Comparison of ENCODE assay signal across 1 cellular context in genomic region chr5:36724429-36725332, GRCh38.
TF ChIP-seq lines count a peak whose summit lies in the region.

No MANE protein-coding gene starts in this region.

TF ChIP-seq in GM12878, 131 proteins besides CTCF, POLR2A, EP300 and RAD21 (continued from another document and continues in another):
- TF ChIP-seq, protein P1, sequence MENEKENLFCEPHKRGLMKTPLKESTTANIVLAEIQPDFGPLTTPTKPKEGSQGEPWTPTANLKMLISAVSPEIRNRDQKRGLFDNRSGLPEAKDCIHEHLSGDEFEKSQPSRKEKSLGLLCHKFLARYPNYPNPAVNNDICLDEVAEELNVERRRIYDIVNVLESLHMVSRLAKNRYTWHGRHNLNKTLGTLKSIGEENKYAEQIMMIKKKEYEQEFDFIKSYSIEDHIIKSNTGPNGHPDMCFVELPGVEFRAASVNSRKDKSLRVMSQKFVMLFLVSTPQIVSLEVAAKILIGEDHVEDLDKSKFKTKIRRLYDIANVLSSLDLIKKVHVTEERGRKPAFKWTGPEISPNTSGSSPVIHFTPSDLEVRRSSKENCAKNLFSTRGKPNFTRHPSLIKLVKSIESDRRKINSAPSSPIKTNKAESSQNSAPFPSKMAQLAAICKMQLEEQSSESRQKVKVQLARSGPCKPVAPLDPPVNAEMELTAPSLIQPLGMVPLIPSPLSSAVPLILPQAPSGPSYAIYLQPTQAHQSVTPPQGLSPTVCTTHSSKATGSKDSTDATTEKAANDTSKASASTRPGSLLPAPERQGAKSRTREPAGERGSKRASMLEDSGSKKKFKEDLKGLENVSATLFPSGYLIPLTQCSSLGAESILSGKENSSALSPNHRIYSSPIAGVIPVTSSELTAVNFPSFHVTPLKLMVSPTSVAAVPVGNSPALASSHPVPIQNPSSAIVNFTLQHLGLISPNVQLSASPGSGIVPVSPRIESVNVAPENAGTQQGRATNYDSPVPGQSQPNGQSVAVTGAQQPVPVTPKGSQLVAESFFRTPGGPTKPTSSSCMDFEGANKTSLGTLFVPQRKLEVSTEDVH (IDR thresholded peaks at IDR 0.05; ENCODE audit: low read depth, partially characterized antibody): no peak
- TF ChIP-seq IKZF2 (IDR thresholded peaks at IDR 0.05) (peak; percentile 86 to 87), SP1 (IDR thresholded peaks at IDR 0.05; ENCODE audit: low read depth, low read length) (no peak), POLR2AphosphoS5 (IDR thresholded peaks at IDR 0.05; ENCODE audit: low read length) (peak; percentile 96), CHD4 (IDR thresholded peaks at IDR 0.05) (no peak), MEF2B (IDR thresholded peaks at IDR 0.05; ENCODE audit: partially characterized antibody, poor library complexity, severe bottlenecking) (peak; percentile 10), FOXM1 (IDR thresholded peaks at IDR 0.05; ENCODE audit: low read depth, low read length) (no peak), MAX (IDR thresholded peaks at IDR 0.05; ENCODE audit: low read depth, low read length) (peak; percentile 93), ZNF217 (IDR thresholded peaks at IDR 0.05) (no peak), SMC3 (IDR thresholded peaks at IDR 0.05; ENCODE audit: borderline replicate concordance, low read length) (no peak), SIX5 (IDR thresholded peaks at IDR 0.05; ENCODE audit: low read depth, low read length, severe bottlenecking) (no peak), SREBF2 (IDR thresholded peaks at IDR 0.05; ENCODE audit: low read length) (no peak), WRNIP1 (IDR thresholded peaks at IDR 0.05; ENCODE audit: borderline replicate concordance, low read depth, low read length) (no peak), STAT3 (IDR thresholded peaks at IDR 0.05; ENCODE audit: low read depth, low read length) (no peak), YBX1 (IDR thresholded peaks at IDR 0.05) (no peak), HDAC2 (IDR thresholded peaks at IDR 0.05) (no peak), EGR1 (IDR thresholded peaks at IDR 0.05; ENCODE audit: borderline replicate concordance in 1 of 2, low read depth in 2 of 2, low read length in 2 of 2) (no peak), ZBED1 (IDR thresholded peaks at IDR 0.05; ENCODE audit: borderline replicate concordance) (no peak), TARDBP (IDR thresholded peaks at IDR 0.05; ENCODE audit: borderline replicate concordance) (no peak), ZNF622 (IDR thresholded peaks at IDR 0.05) (no peak), HSF1 (IDR thresholded peaks at IDR 0.05; ENCODE audit: low read depth, low read length) (no peak), MLLT1 (IDR thresholded peaks at IDR 0.05) (no peak; the same call in none of the 2 replicates), ETV6 (conservative IDR thresholded peaks at IDR 0.05 in 1 of 2, IDR thresholded peaks at IDR 0.05 in 1 of 2; ENCODE audit: borderline replicate concordance in 1 of 2, low read depth in 1 of 2) (no peak), TAF1 (IDR thresholded peaks at IDR 0.05; ENCODE audit: borderline replicate concordance, low read depth, low read length) (peak; percentile 69), NR2C2 (IDR thresholded peaks at IDR 0.05; ENCODE audit: borderline replicate concordance, control insufficient read depth, insufficient read length, low read depth) (no peak), IRF3 (IDR thresholded peaks at IDR 0.05) (no peak; the same call in 1 of the 2 replicates), PAX8 (IDR thresholded peaks at IDR 0.05) (peak; percentile 69; the same call in 1 of the 2 replicates), NFYA (IDR thresholded peaks at IDR 0.05; ENCODE audit: borderline replicate concordance, low read depth, low read length) (no peak), ZBTB4 (CRISPR knock-in tag; IDR thresholded peaks at IDR 0.05) (no peak), NFIC (IDR thresholded peaks at IDR 0.05; ENCODE audit: low read depth, low read length) (no peak)
- TF ChIP-seq, protein P2, sequence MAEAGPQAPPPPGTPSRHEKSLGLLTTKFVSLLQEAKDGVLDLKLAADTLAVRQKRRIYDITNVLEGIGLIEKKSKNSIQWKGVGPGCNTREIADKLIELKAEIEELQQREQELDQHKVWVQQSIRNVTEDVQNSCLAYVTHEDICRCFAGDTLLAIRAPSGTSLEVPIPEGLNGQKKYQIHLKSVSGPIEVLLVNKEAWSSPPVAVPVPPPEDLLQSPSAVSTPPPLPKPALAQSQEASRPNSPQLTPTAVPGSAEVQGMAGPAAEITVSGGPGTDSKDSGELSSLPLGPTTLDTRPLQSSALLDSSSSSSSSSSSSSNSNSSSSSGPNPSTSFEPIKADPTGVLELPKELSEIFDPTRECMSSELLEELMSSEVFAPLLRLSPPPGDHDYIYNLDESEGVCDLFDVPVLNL (IDR thresholded peaks at IDR 0.05; ENCODE audit: low read depth, low read length): no peak
- TF ChIP-seq, protein P3, sequence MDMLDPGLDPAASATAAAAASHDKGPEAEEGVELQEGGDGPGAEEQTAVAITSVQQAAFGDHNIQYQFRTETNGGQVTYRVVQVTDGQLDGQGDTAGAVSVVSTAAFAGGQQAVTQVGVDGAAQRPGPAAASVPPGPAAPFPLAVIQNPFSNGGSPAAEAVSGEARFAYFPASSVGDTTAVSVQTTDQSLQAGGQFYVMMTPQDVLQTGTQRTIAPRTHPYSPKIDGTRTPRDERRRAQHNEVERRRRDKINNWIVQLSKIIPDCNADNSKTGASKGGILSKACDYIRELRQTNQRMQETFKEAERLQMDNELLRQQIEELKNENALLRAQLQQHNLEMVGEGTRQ (IDR thresholded peaks at IDR 0.05; ENCODE audit: borderline replicate concordance, low read depth, low read length): peak; percentile 97
- TF ChIP-seq, protein P4, sequence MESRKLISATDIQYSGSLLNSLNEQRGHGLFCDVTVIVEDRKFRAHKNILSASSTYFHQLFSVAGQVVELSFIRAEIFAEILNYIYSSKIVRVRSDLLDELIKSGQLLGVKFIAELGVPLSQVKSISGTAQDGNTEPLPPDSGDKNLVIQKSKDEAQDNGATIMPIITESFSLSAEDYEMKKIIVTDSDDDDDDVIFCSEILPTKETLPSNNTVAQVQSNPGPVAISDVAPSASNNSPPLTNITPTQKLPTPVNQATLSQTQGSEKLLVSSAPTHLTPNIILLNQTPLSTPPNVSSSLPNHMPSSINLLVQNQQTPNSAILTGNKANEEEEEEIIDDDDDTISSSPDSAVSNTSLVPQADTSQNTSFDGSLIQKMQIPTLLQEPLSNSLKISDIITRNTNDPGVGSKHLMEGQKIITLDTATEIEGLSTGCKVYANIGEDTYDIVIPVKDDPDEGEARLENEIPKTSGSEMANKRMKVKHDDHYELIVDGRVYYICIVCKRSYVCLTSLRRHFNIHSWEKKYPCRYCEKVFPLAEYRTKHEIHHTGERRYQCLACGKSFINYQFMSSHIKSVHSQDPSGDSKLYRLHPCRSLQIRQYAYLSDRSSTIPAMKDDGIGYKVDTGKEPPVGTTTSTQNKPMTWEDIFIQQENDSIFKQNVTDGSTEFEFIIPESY (IDR thresholded peaks at IDR 0.05): no peak
- TF ChIP-seq, protein P5, sequence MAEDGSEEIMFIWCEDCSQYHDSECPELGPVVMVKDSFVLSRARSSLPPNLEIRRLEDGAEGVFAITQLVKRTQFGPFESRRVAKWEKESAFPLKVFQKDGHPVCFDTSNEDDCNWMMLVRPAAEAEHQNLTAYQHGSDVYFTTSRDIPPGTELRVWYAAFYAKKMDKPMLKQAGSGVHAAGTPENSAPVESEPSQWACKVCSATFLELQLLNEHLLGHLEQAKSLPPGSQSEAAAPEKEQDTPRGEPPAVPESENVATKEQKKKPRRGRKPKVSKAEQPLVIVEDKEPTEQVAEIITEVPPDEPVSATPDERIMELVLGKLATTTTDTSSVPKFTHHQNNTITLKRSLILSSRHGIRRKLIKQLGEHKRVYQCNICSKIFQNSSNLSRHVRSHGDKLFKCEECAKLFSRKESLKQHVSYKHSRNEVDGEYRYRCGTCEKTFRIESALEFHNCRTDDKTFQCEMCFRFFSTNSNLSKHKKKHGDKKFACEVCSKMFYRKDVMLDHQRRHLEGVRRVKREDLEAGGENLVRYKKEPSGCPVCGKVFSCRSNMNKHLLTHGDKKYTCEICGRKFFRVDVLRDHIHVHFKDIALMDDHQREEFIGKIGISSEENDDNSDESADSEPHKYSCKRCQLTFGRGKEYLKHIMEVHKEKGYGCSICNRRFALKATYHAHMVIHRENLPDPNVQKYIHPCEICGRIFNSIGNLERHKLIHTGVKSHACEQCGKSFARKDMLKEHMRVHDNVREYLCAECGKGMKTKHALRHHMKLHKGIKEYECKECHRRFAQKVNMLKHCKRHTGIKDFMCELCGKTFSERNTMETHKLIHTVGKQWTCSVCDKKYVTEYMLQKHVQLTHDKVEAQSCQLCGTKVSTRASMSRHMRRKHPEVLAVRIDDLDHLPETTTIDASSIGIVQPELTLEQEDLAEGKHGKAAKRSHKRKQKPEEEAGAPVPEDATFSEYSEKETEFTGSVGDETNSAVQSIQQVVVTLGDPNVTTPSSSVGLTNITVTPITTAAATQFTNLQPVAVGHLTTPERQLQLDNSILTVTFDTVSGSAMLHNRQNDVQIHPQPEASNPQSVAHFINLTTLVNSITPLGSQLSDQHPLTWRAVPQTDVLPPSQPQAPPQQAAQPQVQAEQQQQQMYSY (CRISPR knock-in tag; IDR thresholded peaks at IDR 0.05): no peak
- TF ChIP-seq, protein P6, sequence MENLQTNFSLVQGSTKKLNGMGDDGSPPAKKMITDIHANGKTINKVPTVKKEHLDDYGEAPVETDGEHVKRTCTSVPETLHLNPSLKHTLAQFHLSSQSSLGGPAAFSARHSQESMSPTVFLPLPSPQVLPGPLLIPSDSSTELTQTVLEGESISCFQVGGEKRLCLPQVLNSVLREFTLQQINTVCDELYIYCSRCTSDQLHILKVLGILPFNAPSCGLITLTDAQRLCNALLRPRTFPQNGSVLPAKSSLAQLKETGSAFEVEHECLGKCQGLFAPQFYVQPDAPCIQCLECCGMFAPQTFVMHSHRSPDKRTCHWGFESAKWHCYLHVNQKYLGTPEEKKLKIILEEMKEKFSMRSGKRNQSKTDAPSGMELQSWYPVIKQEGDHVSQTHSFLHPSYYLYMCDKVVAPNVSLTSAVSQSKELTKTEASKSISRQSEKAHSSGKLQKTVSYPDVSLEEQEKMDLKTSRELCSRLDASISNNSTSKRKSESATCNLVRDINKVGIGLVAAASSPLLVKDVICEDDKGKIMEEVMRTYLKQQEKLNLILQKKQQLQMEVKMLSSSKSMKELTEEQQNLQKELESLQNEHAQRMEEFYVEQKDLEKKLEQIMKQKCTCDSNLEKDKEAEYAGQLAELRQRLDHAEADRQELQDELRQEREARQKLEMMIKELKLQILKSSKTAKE (IDR thresholded peaks at IDR 0.05; ENCODE audit: low read depth, poor library complexity, severe bottlenecking): no peak
- TF ChIP-seq, protein P7, sequence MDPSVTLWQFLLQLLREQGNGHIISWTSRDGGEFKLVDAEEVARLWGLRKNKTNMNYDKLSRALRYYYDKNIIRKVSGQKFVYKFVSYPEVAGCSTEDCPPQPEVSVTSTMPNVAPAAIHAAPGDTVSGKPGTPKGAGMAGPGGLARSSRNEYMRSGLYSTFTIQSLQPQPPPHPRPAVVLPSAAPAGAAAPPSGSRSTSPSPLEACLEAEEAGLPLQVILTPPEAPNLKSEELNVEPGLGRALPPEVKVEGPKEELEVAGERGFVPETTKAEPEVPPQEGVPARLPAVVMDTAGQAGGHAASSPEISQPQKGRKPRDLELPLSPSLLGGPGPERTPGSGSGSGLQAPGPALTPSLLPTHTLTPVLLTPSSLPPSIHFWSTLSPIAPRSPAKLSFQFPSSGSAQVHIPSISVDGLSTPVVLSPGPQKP (IDR thresholded peaks at IDR 0.05; ENCODE audit: low read depth, low read length): no peak
